In the genomic region with DNA sequence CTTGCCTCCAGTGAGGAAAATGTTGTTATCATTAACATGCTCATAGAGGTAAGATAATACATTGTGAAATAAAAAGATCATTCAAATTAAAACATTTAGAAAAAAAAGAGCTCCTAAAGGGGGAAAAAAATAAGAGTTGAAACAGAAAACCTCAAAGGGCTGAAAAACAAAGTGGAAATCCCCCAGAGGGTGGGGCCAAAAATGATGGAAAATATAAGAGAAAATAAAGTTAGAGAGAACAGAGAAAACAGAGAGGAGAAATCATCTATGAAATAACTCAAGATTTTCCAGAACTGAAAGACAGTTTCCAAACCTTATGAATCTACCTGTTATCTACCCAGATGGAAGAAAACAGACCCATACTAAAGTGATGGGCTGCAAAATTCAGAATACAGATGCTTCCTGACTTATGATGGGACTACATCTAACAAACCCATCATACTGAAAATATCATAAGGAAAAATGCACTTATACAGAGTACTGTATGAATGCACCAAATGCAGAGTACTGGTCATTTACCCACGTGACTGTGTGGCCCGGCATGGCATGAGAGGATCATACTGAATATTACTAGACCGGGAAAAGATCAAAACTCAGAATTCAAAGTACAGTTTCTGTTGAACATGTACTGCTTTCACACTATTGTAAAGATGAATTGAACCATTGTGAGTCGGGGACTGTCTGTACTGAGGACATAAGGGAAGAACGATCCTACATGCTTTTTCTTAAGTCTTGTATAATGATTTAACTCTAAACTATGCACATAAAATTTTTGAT, we compare ENCODE assay signal across 8 cellular contexts. TPM values are rescaled to one million over a fixed set of nuclear protein-coding genes. Genes with fewer than 3 reads are reported as not detected.
A peak's percentile ranks its signal among the peaks of the same experiment; 100 is the strongest.
DNase-seq lines count a peak whose midpoint lies in the region; ATAC-seq and TF ChIP-seq lines count a peak whose summit lies in the region.

No MANE protein-coding gene starts in this region.

- H2BK120ac ChIP-seq in IMR-90 (ENCODE audit: low read depth, low read length) (no peak overlapping the region), mesendoderm (ENCODE audit: low read depth, low read length) (no peak overlapping the region)

- H2AK5ac ChIP-seq in IMR-90 (ENCODE audit: low read depth, low read length) (no peak overlapping the region), mesendoderm (ENCODE audit: low read length) (no peak overlapping the region)

- no peak overlapping the region for H3K18ac ChIP-seq in IMR-90 (ENCODE audit: low read depth, low read length)
- H3K18ac ChIP-seq in mesendoderm (ENCODE audit: low read length): no peak overlapping the region

- H3K9ac ChIP-seq in IMR-90 (ENCODE audit: low read depth, low read length) (no peak overlapping the region), mesendoderm (ENCODE audit: low read length) (no peak overlapping the region)

- DNase-seq in CD4-positive, CD25-positive, alpha-beta regulatory T cell: peak in 1 of 3 donors; percentile 19
- DNase-seq in IMR-90: no peak
- DNase-seq in astrocyte of the cerebellum (ENCODE audit: low read depth): no peak
- no peak for DNase-seq in mesendoderm
- DNase-seq in activated gamma-delta T cell (lab: John Stamatoyannopoulos, UW): no peak
- no peak for DNase-seq in NCI-H1436 (lab: John Stamatoyannopoulos, UW)
- no peak for DNase-seq in MV-4-11 (lab: John Stamatoyannopoulos, UW)

- peaks cover 6% of the 10 kb centered on the region for H3K9me1 ChIP-seq in IMR-90 (ENCODE audit: insufficient read depth, low read length)

- H2BK15ac ChIP-seq in IMR-90 (ENCODE audit: low read depth, low read length) (no peak overlapping the region), mesendoderm (replicated peaks; ENCODE audit: low read depth) (no peak overlapping the region)

- in situ Hi-C loops in IMR-90 (cut with MboI; ENCODE audit: low sequenced_read_pairs): no loop called here
- in situ Hi-C loops in astrocyte of the cerebellum (cut with HindIII; ENCODE audit: low sequenced_read_pairs): no loop called here

- WGBS in IMR-90 (ENCODE audit: extremely low coverage in 2 of 2, insufficient read length in 1 of 2), 2 experiments: no CpG with 5 or more reads among the region's 5 CpGs
- WGBS in mesendoderm (ENCODE audit: extremely low coverage, insufficient coverage, low lambda C conversion rate): no CpG with 5 or more reads among the region's 5 CpGs

- peaks cover 76% of the 10 kb centered on the region for H3K4me1 ChIP-seq in CD4-positive, CD25-positive, alpha-beta regulatory T cell (ENCODE audit: control insufficient read depth, insufficient read depth, low read length, poor library complexity, severe bottlenecking)
- H3K4me1 ChIP-seq in IMR-90 (ENCODE audit: control insufficient read depth, insufficient read depth, low read length) (peaks cover 7% of the 10 kb centered on the region), mesendoderm (ENCODE audit: control insufficient read depth, low read depth, low read length) (peaks cover 12% of the 10 kb centered on the region)

- H3K27ac Mint-ChIP-seq in CD4-positive, CD25-positive, alpha-beta regulatory T cell: peak overlapping the region; percentile 91 to 95 (median 92)

- H3K4me1 Mint-ChIP-seq in CD4-positive, CD25-positive, alpha-beta regulatory T cell: peaks cover 30 to 77% (median 55%) of the 10 kb centered on the region in 4 donors

- ATAC-seq in CD4-positive, CD25-positive, alpha-beta regulatory T cell (ENCODE audit: low read depth in 2 of 2): no peak
- ATAC-seq in IMR-90 (ENCODE audit: low read depth) (no peak), HG03469 (IDR thresholded peaks at IDR 0.05; ENCODE audit: unreplicated experiment) (no peak)

- CTCF ChIA-PET in IMR-90 (lab: Yijun Ruan, JAX): no interaction called here

- H3K23ac ChIP-seq in IMR-90 (ENCODE audit: low read depth, low read length): peak overlapping the region; percentile 38; the same call in 1 of the 2 replicates
- H3K23ac ChIP-seq in mesendoderm (ENCODE audit: low read length): no peak overlapping the region

- TF ChIP-seq CTCF in IMR-90 (conservative IDR thresholded peaks at IDR 0.05; ENCODE audit: low read depth, low read length) (no peak), astrocyte of the cerebellum (IDR thresholded peaks at IDR 0.05; ENCODE audit: low read depth, low read length, missing control alignments) (no peak)

- H3K9me3 ChIP-seq in CD4-positive, CD25-positive, alpha-beta regulatory T cell (ENCODE audit: control insufficient read depth in 2 of 2, low read length in 2 of 2): no peaks in the 10 kb centered on the region
- H3K9me3 ChIP-seq in IMR-90 (ENCODE audit: control insufficient read depth, insufficient read depth, low read length): no peaks in the 10 kb centered on the region

- H3K27me3 ChIP-seq in CD4-positive, CD25-positive, alpha-beta regulatory T cell (ENCODE audit: control insufficient read depth, insufficient read depth, low read length): no peaks in the 10 kb centered on the region
- H3K27me3 ChIP-seq in IMR-90 (ENCODE audit: control insufficient read depth, insufficient read depth, low read length) (no peaks in the 10 kb centered on the region), mesendoderm (ENCODE audit: insufficient read depth, low read length, poor library complexity) (no peaks in the 10 kb centered on the region)

- no peak overlapping the region for H2BK20ac ChIP-seq in IMR-90 (ENCODE audit: low read depth, low read length)

- no TSS peak for BruUV-seq in IMR-90 (replicated peaks; lab: Mats Ljungman, UMichigan)

- H3K9me3 Mint-ChIP-seq in CD4-positive, CD25-positive, alpha-beta regulatory T cell: no peaks in the 10 kb centered on the region

- peaks cover 55% of the 10 kb centered on the region for H3K36me3 Mint-ChIP-seq in CD4-positive, CD25-positive, alpha-beta regulatory T cell

- no peak overlapping the region for H2AK9ac ChIP-seq in IMR-90 (replicated peaks; ENCODE audit: low read depth, low read length, poor library complexity)

- peaks cover 45 to 60% of the 10 kb centered on the region in 2 experiments for H3K79me1 ChIP-seq in IMR-90 (ENCODE audit: low read depth in 1 of 2, low read length in 2 of 2)
- peaks cover 30% of the 10 kb centered on the region for H3K79me1 ChIP-seq in mesendoderm (ENCODE audit: low read length)

- H2AFZ ChIP-seq in IMR-90 (replicated peaks; ENCODE audit: low read length, poor library complexity): no peak overlapping the region

- POLR2A ChIA-PET in IMR-90 (lab: Charles Lee; ENCODE audit: unreplicated experiment): no interaction called here

- peaks cover 7% of the 10 kb centered on the region; the same call in 1 of the 2 replicates for H4K20me1 ChIP-seq in IMR-90 (ENCODE audit: insufficient read depth, low read length)

- peaks cover 31% of the 10 kb centered on the region for H3K36me3 ChIP-seq in CD4-positive, CD25-positive, alpha-beta regulatory T cell (ENCODE audit: control insufficient read depth, insufficient read depth, low read length)
- H3K36me3 ChIP-seq in IMR-90 (ENCODE audit: control insufficient read depth, insufficient read depth, low read length) (peaks cover 21% of the 10 kb centered on the region), mesendoderm (ENCODE audit: control insufficient read depth, insufficient read depth, low read length) (peaks cover 5% of the 10 kb centered on the region)

- intact Hi-C loops in IMR-90 (cut with micrococcal nuclease): no loop called here

- H3K4me2 ChIP-seq in IMR-90 (ENCODE audit: low read depth, low read length) (peak overlapping the region; percentile 36; the same call in 1 of the 2 replicates), mesendoderm (ENCODE audit: low read length) (peak overlapping the region; percentile 22)

- no peak for TF ChIP-seq RAD21 in IMR-90 (IDR thresholded peaks at IDR 0.05; ENCODE audit: low read length)

- H3K4me3 Mint-ChIP-seq in CD4-positive, CD25-positive, alpha-beta regulatory T cell: peak overlapping the region; percentile 94 to 99 (median 97)

- H3K14ac ChIP-seq in IMR-90 (replicated peaks; ENCODE audit: low read depth, low read length): no peak overlapping the region

- peaks cover 49% of the 10 kb centered on the region for H3K79me2 ChIP-seq in mesendoderm (ENCODE audit: control insufficient read depth, insufficient read depth, low read length)

- no peak overlapping the region for H4K91ac ChIP-seq in IMR-90 (ENCODE audit: insufficient read depth, low read depth, low read length)

- peak overlapping the region; percentile 93 for H3K4me3 ChIP-seq in CD4-positive, CD25-positive, alpha-beta regulatory T cell (ENCODE audit: low read depth, low read length)
- H3K4me3 ChIP-seq in IMR-90 (ENCODE audit: insufficient read depth, low read depth, low read length) (no peak overlapping the region), astrocyte of the cerebellum (ENCODE audit: low read depth, low read length) (peak overlapping the region; percentile 5), mesendoderm (ENCODE audit: low read length) (no peak overlapping the region)

- peaks cover 7% of the 10 kb centered on the region for H3K27me3 Mint-ChIP-seq in CD4-positive, CD25-positive, alpha-beta regulatory T cell

- no peak overlapping the region for H3K4ac ChIP-seq in IMR-90 (ENCODE audit: low read depth, low read length)
- H3K4ac ChIP-seq in mesendoderm (ENCODE audit: low read depth, low read length): no peak overlapping the region

- H4K5ac ChIP-seq in IMR-90 (ENCODE audit: low read depth, low read length) (no peak overlapping the region), mesendoderm (ENCODE audit: low read length) (no peak overlapping the region)

- TF ChIP-seq POLR2A in IMR-90 (IDR thresholded peaks at IDR 0.05; ENCODE audit: low read depth, low read length): no peak

- H2BK5ac ChIP-seq in IMR-90 (ENCODE audit: low read depth, low read length, poor library complexity, severe bottlenecking) (no peak overlapping the region), mesendoderm (ENCODE audit: low read length) (no peak overlapping the region)

- H4K8ac ChIP-seq in IMR-90 (ENCODE audit: low read depth in 2 of 2, low read length in 2 of 2) (no peak overlapping the region), mesendoderm (ENCODE audit: low read depth, low read length) (no peak overlapping the region)

- H3K27ac ChIP-seq in CD4-positive, CD25-positive, alpha-beta regulatory T cell (ENCODE audit: insufficient read depth, low read length, poor library complexity, severe bottlenecking): peak overlapping the region; percentile 64
- no peak overlapping the region for H3K27ac ChIP-seq in IMR-90 (ENCODE audit: insufficient read depth, low read length)
- H3K27ac ChIP-seq in mesendoderm (ENCODE audit: low read depth, low read length): no peak overlapping the region

- no peak overlapping the region for H3K56ac ChIP-seq in IMR-90 (ENCODE audit: extremely low read depth, insufficient read depth, low read length)
- peak overlapping the region; percentile 42 for H3K56ac ChIP-seq in mesendoderm (ENCODE audit: low read length)

- dilution Hi-C loops in IMR-90 (cut with HindIII; ENCODE audit: low sequenced_read_pairs, unreplicated experiment): no loop called here

RNA-seq across cellular contexts. Expression of a gene that starts 4.0 kb away (rescaled TPM):
- 20.2 TPM for total RNA-seq in CD4-positive, CD25-positive, alpha-beta regulatory T cell
- 10 to 100 TPM in 3 of 4 donors, 1 to 10 TPM in 1; 9.2 to 11.9 (median 10.5) TPM for polyA plus RNA-seq in CD4-positive, CD25-positive, alpha-beta regulatory T cell
- total RNA-seq in IMR-90 (2012; rRNA removed): 7.9 and 10.3 TPM in 2 replicates
- polyA plus RNA-seq in IMR-90 (2012; rRNA removed): 2.1 and 2.3 TPM in 2 replicates
- 0.63 and 0.75 TPM in 2 replicates for polyA plus RNA-seq in IMR-90 (2012; cell fraction: cytosol; rRNA removed)
- polyA plus RNA-seq in IMR-90 (2012; cell fraction: nucleus; rRNA removed; ENCODE audit: low replicate concordance): 1.1 and 2.2 TPM in 2 replicates
- polyA plus RNA-seq in mesendoderm (2013, experiment 1 of 2): 12.4 TPM
- 12.1 TPM for polyA plus RNA-seq in mesendoderm (2013, experiment 2 of 2)

RNA-seq across cellular contexts. Expression of a gene that starts 23.5 kb away (rescaled TPM):
- total RNA-seq in CD4-positive, CD25-positive, alpha-beta regulatory T cell: 166 TPM
- 10 to 100 TPM; 14.6 to 20.9 (median 17.2) TPM for polyA plus RNA-seq in CD4-positive, CD25-positive, alpha-beta regulatory T cell
- 28.6 and 30.5 TPM in 2 replicates for total RNA-seq in IMR-90 (2012; rRNA removed)
- polyA plus RNA-seq in IMR-90 (2012; rRNA removed): 57.1 and 59.1 TPM in 2 replicates
- polyA plus RNA-seq in IMR-90 (2012; cell fraction: cytosol; rRNA removed): 24.7 and 32.0 TPM in 2 replicates
- 387 and 626 TPM in 2 replicates for polyA plus RNA-seq in IMR-90 (2012; cell fraction: nucleus; rRNA removed; ENCODE audit: low replicate concordance)
- polyA plus RNA-seq in mesendoderm (2013, experiment 1 of 2): 17.0 TPM
- 18.8 TPM for polyA plus RNA-seq in mesendoderm (2013, experiment 2 of 2)

RNA-seq across cellular contexts. Expression of a gene that starts 38.5 kb away (rescaled TPM):
- total RNA-seq in CD4-positive, CD25-positive, alpha-beta regulatory T cell: 30.2 TPM
- 10 to 100 TPM in 3 of 4 donors, 1 to 10 TPM in 1; 9.5 to 14.8 (median 12.4) TPM for polyA plus RNA-seq in CD4-positive, CD25-positive, alpha-beta regulatory T cell
- 8.3 and 9.0 TPM in 2 replicates for total RNA-seq in IMR-90 (2012; rRNA removed)
- 7.1 and 7.7 TPM in 2 replicates for polyA plus RNA-seq in IMR-90 (2012; rRNA removed)
- 5.2 and 6.0 TPM in 2 replicates for polyA plus RNA-seq in IMR-90 (2012; cell fraction: cytosol; rRNA removed)
- polyA plus RNA-seq in IMR-90 (2012; cell fraction: nucleus; rRNA removed; ENCODE audit: low replicate concordance): 18.1 and 25.2 TPM in 2 replicates
- polyA plus RNA-seq in mesendoderm (2013, experiment 1 of 2): 5.7 TPM
- 5.5 TPM for polyA plus RNA-seq in mesendoderm (2013, experiment 2 of 2)

RNA-seq across cellular contexts. Expression of a gene that starts 38.6 kb away (rescaled TPM):
- 0.91 TPM for total RNA-seq in CD4-positive, CD25-positive, alpha-beta regulatory T cell
- polyA plus RNA-seq in CD4-positive, CD25-positive, alpha-beta regulatory T cell: under 1 TPM; 0.24 to 0.72 (median 0.39) TPM
- total RNA-seq in IMR-90 (2012; rRNA removed): 0.18 and 1.4 TPM in 2 replicates
- 0.07 and 0.15 TPM in 2 replicates for polyA plus RNA-seq in IMR-90 (2012; rRNA removed)
- polyA plus RNA-seq in IMR-90 (2012; cell fraction: cytosol; rRNA removed): 0.09 and 0.12 TPM in 2 replicates
- 0.06 and 0.09 TPM in 2 replicates for polyA plus RNA-seq in IMR-90 (2012; cell fraction: nucleus; rRNA removed; ENCODE audit: low replicate concordance)
- polyA plus RNA-seq in mesendoderm (2013, experiment 1 of 2): 0.29 TPM
- polyA plus RNA-seq in mesendoderm (2013, experiment 2 of 2): 0.29 TPM

Comparison
In these comparisons a context has a peak if more than half of its experiments do, and no peak if none do; other contexts are left out.
1. H3K4me3 ChIP-seq: peak in CD4-positive, CD25-positive, alpha-beta regulatory T cell (single experiment) and astrocyte of the cerebellum (single experiment); none in IMR-90 (single experiment) and mesendoderm (single experiment).